ENCODE assay signal across 8 cellular contexts in genomic region chr3:42539871-42540714, GRCh38. TPM values are rescaled to one million over a fixed set of nuclear protein-coding genes. Genes with fewer than 3 reads are reported as not detected.
A peak's percentile ranks its signal among the peaks of the same experiment; 100 is the strongest.
DNase-seq lines count a peak whose midpoint lies in the region; ATAC-seq, FAIRE-seq and TF ChIP-seq lines count a peak whose summit lies in the region.

No MANE protein-coding gene starts in this region.

- no peaks in the 10 kb centered on the region for H3K36me3 Mint-ChIP-seq in activated CD8-positive, alpha-beta memory T cell treated with anti-CD3 and anti-CD28 coated beads, Interleukin-2, amount 10 ng/mL, durations not matched to agents 7 days and 5 days

- no peaks in the 10 kb centered on the region for H3K9me3 Mint-ChIP-seq in activated CD8-positive, alpha-beta memory T cell treated with anti-CD3 and anti-CD28 coated beads, Interleukin-2, amount 10 ng/mL, durations not matched to agents 7 days and 5 days (ENCODE audit: low read depth)

- ATAC-seq in activated CD8-positive, alpha-beta memory T cell treated with anti-CD3 and anti-CD28 coated beads, Interleukin-2, amount 10 ng/mL, durations not matched to agents 7 days and 5 days: peak; percentile 72
- ATAC-seq in upper lobe of right lung: peak; percentile 69

- H3K4me2 ChIP-seq in neuronal stem cell (ENCODE audit: insufficient read depth, low read length, poor library complexity, severe bottlenecking): no peak overlapping the region

- H3K27ac ChIP-seq in esophagus squamous epithelium: no peak overlapping the region
- H3K27ac ChIP-seq in neuronal stem cell (replicated peaks; ENCODE audit: low read length): no peak overlapping the region
- peak overlapping the region; percentile 14 for H3K27ac ChIP-seq in upper lobe of right lung

- CTCF ChIA-PET in activated CD8-positive, alpha-beta memory T cell treated with anti-CD3 and anti-CD28 coated beads, Interleukin-2, amount 10 ng/mL, durations not matched to agents 7 days and 5 days (lab: Charles Lee): interaction anchor here (0.8 to 1.9 kb wide), 10 partner anchors 12 to 112 kb away, joined by 3 to 13 read pairs (median 3); partner anchors contain the start of gene VIPR1

- H3K18ac ChIP-seq in neuronal stem cell (ENCODE audit: low read length): peak overlapping the region; percentile 50

- H3K4ac ChIP-seq in neuronal stem cell (ENCODE audit: low read length): peak overlapping the region; percentile 17

- H3K23ac ChIP-seq in neuronal stem cell (ENCODE audit: low read depth, low read length, poor library complexity): peak overlapping the region; percentile 60

- peak; percentile 95 for DNase-seq in 8988T
- DNase-seq in GM12892 (ENCODE audit: insufficient read length): peak; percentile 70
- peak; percentile 49 for DNase-seq in NB4 (ENCODE audit: low read depth)
- peak; percentile 73 for DNase-seq in activated CD8-positive, alpha-beta memory T cell treated with anti-CD3 and anti-CD28 coated beads, Interleukin-2, amount 10 ng/mL, durations not matched to agents 7 days and 5 days
- DNase-seq in esophagus squamous epithelium (lab: John Stamatoyannopoulos, UW): no peak
- peak; percentile 53 for DNase-seq in neuronal stem cell (ENCODE audit: low spot score)
- peak; percentile 84 for DNase-seq in upper lobe of right lung
- no peak for DNase-seq in NCI-H2107 (lab: John Stamatoyannopoulos, UW)

- no peak overlapping the region for H3K4me3 Mint-ChIP-seq in activated CD8-positive, alpha-beta memory T cell treated with anti-CD3 and anti-CD28 coated beads, Interleukin-2, amount 10 ng/mL, durations not matched to agents 7 days and 5 days

- no peak overlapping the region for H2BK5ac ChIP-seq in neuronal stem cell (ENCODE audit: low read length)

- FAIRE-seq in GM12892 (lab: Jason Lieb, UNC): peak; percentile 70

- 18 to 78% methylated on average over 5 of the region's 14 CpGs for WGBS in esophagus squamous epithelium, 2 donors
- WGBS in neuronal stem cell (ENCODE audit: extremely low coverage in 2 of 2, insufficient read length in 2 of 2, insufficient replicate concordance in 1 of 2), 2 donors: no CpG with 5 or more reads among the region's 14 CpGs

- peaks cover 0 to 28% (median 0%) of the 10 kb centered on the region in 3 donors for H3K4me1 ChIP-seq in esophagus squamous epithelium
- H3K4me1 ChIP-seq in neuronal stem cell (ENCODE audit: control insufficient read depth in 2 of 2, insufficient read depth in 1 of 2, low read depth in 1 of 2, low read length in 2 of 2): no peaks in the 10 kb centered on the region
- H3K4me1 ChIP-seq in upper lobe of right lung: peaks cover 32% of the 10 kb centered on the region

- H3K36me3 ChIP-seq in esophagus squamous epithelium (no peaks in the 10 kb centered on the region), neuronal stem cell (replicated peaks in 1 of 2; ENCODE audit: control insufficient read depth in 2 of 2, insufficient read depth in 2 of 2, low read length in 2 of 2) (no peaks in the 10 kb centered on the region), upper lobe of right lung (no peaks in the 10 kb centered on the region)

- H3K9me3 ChIP-seq in esophagus squamous epithelium (no peaks in the 10 kb centered on the region), neuronal stem cell (replicated peaks in 1 of 2; ENCODE audit: control insufficient read depth in 2 of 2, insufficient read depth in 1 of 2, low read depth in 1 of 2, low read length in 2 of 2) (no peaks in the 10 kb centered on the region), upper lobe of right lung (no peaks in the 10 kb centered on the region)

- H3K27me3 Mint-ChIP-seq in activated CD8-positive, alpha-beta memory T cell treated with anti-CD3 and anti-CD28 coated beads, Interleukin-2, amount 10 ng/mL, durations not matched to agents 7 days and 5 days: no peaks in the 10 kb centered on the region

- H4K91ac ChIP-seq in neuronal stem cell (ENCODE audit: low read depth, low read length, poor library complexity): no peak overlapping the region

- peak overlapping the region; percentile 24 for H2BK15ac ChIP-seq in neuronal stem cell (ENCODE audit: low read length)

- no peaks in the 10 kb centered on the region for H3K79me1 ChIP-seq in neuronal stem cell (ENCODE audit: low read depth, low read length)

- H2BK120ac ChIP-seq in neuronal stem cell (ENCODE audit: low read depth, low read length): peak overlapping the region; percentile 37

- peak overlapping the region; percentile 45 for H3K9ac ChIP-seq in neuronal stem cell (ENCODE audit: low read depth, low read length, poor library complexity)

- no peak overlapping the region for H2BK12ac ChIP-seq in neuronal stem cell (ENCODE audit: low read length)

- peak overlapping the region; percentile 58 for H2AK5ac ChIP-seq in neuronal stem cell (ENCODE audit: low read depth, low read length)

- H2AFZ ChIP-seq in neuronal stem cell (ENCODE audit: low read length): no peak overlapping the region

- intact Hi-C loops in esophagus squamous epithelium (cut with DNase I) (loop anchor here (5.0 to 10.0 kb wide), 2 partner anchors 38 to 305 kb away; partner anchors contain the start of gene VIPR1), upper lobe of right lung (cut with DNase I) (no loop called here)

- no peaks in the 10 kb centered on the region for H3K4me1 Mint-ChIP-seq in activated CD8-positive, alpha-beta memory T cell treated with anti-CD3 and anti-CD28 coated beads, Interleukin-2, amount 10 ng/mL, durations not matched to agents 7 days and 5 days

- peak; percentile 72 for TF ChIP-seq CTCF in NB4 (IDR thresholded peaks at IDR 0.05; ENCODE audit: low read depth, low read length)
- TF ChIP-seq CTCF in esophagus squamous epithelium (IDR thresholded peaks at IDR 0.05): peak; percentile 71 to 83 (median 78)
- peak; percentile 83 for TF ChIP-seq CTCF in upper lobe of right lung (IDR thresholded peaks at IDR 0.05)

- TF ChIP-seq POLR2A in GM12892 (IDR thresholded peaks at IDR 0.05; ENCODE audit: low read depth, low read length) (no peak), NB4 (IDR thresholded peaks at IDR 0.05; ENCODE audit: extremely low read depth, insufficient read length) (no peak), esophagus squamous epithelium (IDR thresholded peaks at IDR 0.05) (no peak)

- H3K27me3 ChIP-seq in esophagus squamous epithelium: no peaks in the 10 kb centered on the region
- H3K27me3 ChIP-seq in neuronal stem cell (ENCODE audit: control insufficient read depth in 3 of 3, insufficient read depth in 3 of 3, low read depth in 1 of 3, low read length in 3 of 3): no peaks in the 10 kb centered on the region
- H3K27me3 ChIP-seq in upper lobe of right lung: no peaks in the 10 kb centered on the region

- no peak overlapping the region for H4K8ac ChIP-seq in neuronal stem cell (ENCODE audit: low read depth, low read length)

- H3K14ac ChIP-seq in neuronal stem cell (ENCODE audit: low read length): peak overlapping the region; percentile 48

- no peak overlapping the region for H3K4me3 ChIP-seq in NB4 (ENCODE audit: low read depth, low read length)
- H3K4me3 ChIP-seq in esophagus squamous epithelium: no peak overlapping the region
- no peak overlapping the region for H3K4me3 ChIP-seq in neuronal stem cell (ENCODE audit: low read length in 2 of 2)
- no peak overlapping the region for H3K4me3 ChIP-seq in upper lobe of right lung

- no peak overlapping the region for H3K27ac Mint-ChIP-seq in activated CD8-positive, alpha-beta memory T cell treated with anti-CD3 and anti-CD28 coated beads, Interleukin-2, amount 10 ng/mL, durations not matched to agents 7 days and 5 days

RNA-seq across cellular contexts. Expression of gene VIPR1, which starts 37.6 kb away (rescaled TPM):
- polyA plus RNA-seq in GM12892 (2012; ENCODE audit: missing spikeins): not detected
- total RNA-seq in activated CD8-positive, alpha-beta memory T cell treated with anti-CD3 and anti-CD28 coated beads, Interleukin-2, amount 10 ng/mL, durations not matched to agents 7 days and 5 days: 1 to 10 TPM in 1 of 2 experiments, under 1 TPM in 1; 0.14 to 1.9 TPM
- total RNA-seq in esophagus squamous epithelium (10 to 100 TPM in 1 of 4 donors, 1 to 10 TPM in 3; 3.6 to 15.4 (median 8.6) TPM), upper lobe of right lung (184 TPM)
- polyA plus RNA-seq in neuronal stem cell (2013, experiment 1 of 2): 1.1 TPM
- polyA plus RNA-seq in neuronal stem cell (2013, experiment 2 of 2): 1.00 TPM

RNA-seq across cellular contexts. Expression of gene SEC22C, which starts 41.7 kb away (rescaled TPM):
- polyA plus RNA-seq in GM12892 (2012; ENCODE audit: missing spikeins): 24.6 TPM
- 10 to 100 TPM; 46.1 to 47.3 TPM for total RNA-seq in activated CD8-positive, alpha-beta memory T cell treated with anti-CD3 and anti-CD28 coated beads, Interleukin-2, amount 10 ng/mL, durations not matched to agents 7 days and 5 days
- total RNA-seq in esophagus squamous epithelium (10 to 100 TPM in 3 of 4 donors, 1 to 10 TPM in 1; 8.8 to 38.5 (median 26.2) TPM), upper lobe of right lung (48.6 TPM)
- polyA plus RNA-seq in neuronal stem cell (2013, experiment 1 of 2): 30.9 TPM
- 29.4 TPM for polyA plus RNA-seq in neuronal stem cell (2013, experiment 2 of 2)

RNA-seq across cellular contexts. Expression of gene SS18L2, which starts 50.6 kb away (rescaled TPM):
- polyA plus RNA-seq in GM12892 (2012; ENCODE audit: missing spikeins): 85.7 TPM
- 10 to 100 TPM; 59.3 to 71.9 TPM for total RNA-seq in activated CD8-positive, alpha-beta memory T cell treated with anti-CD3 and anti-CD28 coated beads, Interleukin-2, amount 10 ng/mL, durations not matched to agents 7 days and 5 days
- total RNA-seq in esophagus squamous epithelium (10 to 100 TPM; 11.4 to 23.5 (median 20.5) TPM), upper lobe of right lung (22.0 TPM)
- polyA plus RNA-seq in neuronal stem cell (2013, experiment 1 of 2): 75.6 TPM
- polyA plus RNA-seq in neuronal stem cell (2013, experiment 2 of 2): 77.7 TPM

Comparison
In these comparisons a context has a peak if more than half of its experiments do, and no peak if none do; other contexts are left out.
1. DNase-seq: peak in 8988T (single experiment), GM12892 (single experiment), NB4 (single experiment), activated CD8-positive, alpha-beta memory T cell treated with anti-CD3 and anti-CD28 coated beads, Interleukin-2, amount 10 ng/mL, durations not matched to agents 7 days and 5 days (single experiment), neuronal stem cell (single experiment) and upper lobe of right lung (single experiment); none in esophagus squamous epithelium (single experiment) and NCI-H2107 (single experiment).
2. RNA of gene VIPR1, which starts 37.6 kb away (total RNA-seq): 184 TPM in upper lobe of right lung (single experiment); 3.6 to 15.4 TPM in esophagus squamous epithelium and 0.14 to 1.9 TPM in activated CD8-positive, alpha-beta memory T cell treated with anti-CD3 and anti-CD28 coated beads, Interleukin-2, amount 10 ng/mL, durations not matched to agents 7 days and 5 days; every median in the first group is over 10 times any median in the second.
3. Peak in every context shown above with its lines, with median percentiles within 50 percentile points of each other: CTCF ChIP-seq.